Comparison of ENCODE assay signal across 11 cellular contexts in the genomic region with DNA sequence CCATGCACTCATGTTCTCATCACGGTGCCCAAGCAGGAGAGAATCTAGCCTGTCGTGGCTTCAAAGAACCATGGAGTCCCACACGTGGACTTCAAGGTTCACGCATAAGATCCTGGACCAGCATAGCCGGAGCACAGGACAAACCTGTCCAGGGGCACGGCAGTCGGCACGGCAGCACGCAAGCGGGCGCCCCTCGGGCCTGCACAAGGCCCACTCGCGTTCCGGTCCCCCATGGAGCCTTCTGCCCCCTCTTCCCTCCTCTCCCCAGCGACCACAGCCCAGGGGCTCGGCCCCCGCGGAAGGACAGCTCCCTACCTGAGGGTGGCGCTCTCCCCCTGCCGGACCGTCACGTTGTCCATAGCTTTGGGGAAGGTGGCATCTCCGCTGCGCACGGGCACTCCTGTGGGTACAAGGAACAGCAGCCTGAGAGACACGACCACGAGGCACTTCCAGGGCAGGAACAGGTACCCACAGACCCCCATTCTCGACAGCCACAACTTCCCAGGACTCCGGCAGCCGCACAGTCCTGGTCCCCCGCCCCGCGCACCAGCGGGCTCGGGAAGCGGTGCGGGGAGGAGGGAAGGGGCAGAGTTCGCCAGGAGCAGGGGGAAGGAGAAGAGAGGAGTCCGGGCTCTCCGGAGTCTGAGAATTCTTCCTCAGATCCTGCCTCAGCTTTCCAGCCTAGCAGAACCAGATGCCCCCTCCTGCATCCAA.
A peak's percentile ranks its signal among the peaks of the same experiment; 100 is the strongest.
DNase-seq lines count a peak whose midpoint lies in the region; TF ChIP-seq lines count a peak whose summit lies in the region.
"Had no signal": no experiment of that assay in that cellular context is flagged by ENCODE, and none has a peak within 500 bp of the region (broad histone marks: within the 10 kb centered on the region; RNA-seq: fewer than 3 reads in every experiment).

No MANE protein-coding gene starts in this region.

- peaks cover 2% of the 10 kb centered on the region for H3K36me3 Mint-ChIP-seq in activated naive CD4-positive, alpha-beta T cell treated with anti-CD3 and anti-CD28 coated beads for 36 hours (ENCODE audit: low read depth)
- H3K36me3 Mint-ChIP-seq: activated CD8-positive, alpha-beta memory T cell treated with anti-CD3 and anti-CD28 coated beads, Interleukin-2, amount 10 ng/mL, durations not matched to agents 7 days and 5 days had no signal

- peak overlapping the region; percentile 14 for H3K4me3 ChIP-seq in astrocyte of the spinal cord (ENCODE audit: low read depth, low read length)
- H3K4me3 ChIP-seq in tibial nerve: peak overlapping the region in 3 of 4 donors; percentile 32 to 62 (median 50)
- H3K4me3 ChIP-seq: gastrocnemius medialis had no signal

- peaks cover 3% of the 10 kb centered on the region for H3K4me1 Mint-ChIP-seq in activated naive CD4-positive, alpha-beta T cell treated with anti-CD3 and anti-CD28 coated beads for 36 hours (ENCODE audit: low read depth)

- H3K9me3 Mint-ChIP-seq in activated naive CD4-positive, alpha-beta T cell treated with anti-CD3 and anti-CD28 coated beads for 36 hours: no peaks in the 10 kb centered on the region

- H3K4me1 ChIP-seq in tibial nerve: peaks cover 0 to 38% (median 0%) of the 10 kb centered on the region in 4 donors
- H3K4me1 ChIP-seq: gastrocnemius medialis had no signal

- TF ChIP-seq POLR2A in tibial nerve (IDR thresholded peaks at IDR 0.05): no peak

- DNase-seq in activated naive CD4-positive, alpha-beta T cell treated with anti-CD3 and anti-CD28 coated beads for 36 hours: no peak
- no peak for DNase-seq in activated naive CD4-positive, alpha-beta T cell treated with anti-CD3 and anti-CD28 coated beads, Interleukin-2, amount 50 U/mL, for 16 hours
- DNase-seq in astrocyte of the spinal cord (ENCODE audit: low read depth, low spot score) (no peak), left kidney (ENCODE audit: low read depth, low spot score) (peak; percentile 71), tibial nerve (ENCODE audit: low spot score in 2 of 2) (no peak), SKM-1 treated with dmso at 0.1 percent for 144 hours (lab: John Stamatoyannopoulos, UW; ENCODE audit: unreplicated experiment) (no peak), T-helper 9 cell (no peak)
- DNase-seq in stimulated activated CD4-positive, alpha-beta T cell treated with anti-CD3 and anti-CD28 coated beads, Interleukin-4, amount 100 ng/mL, for 4 hours: no peak
- DNase-seq: activated CD8-positive, alpha-beta memory T cell treated with anti-CD3 and anti-CD28 coated beads, Interleukin-2, amount 10 ng/mL, durations not matched to agents 7 days and 5 days; AML-193; gastrocnemius medialis had no signal

- 43 to 44% methylated on average over 25 to 36 of the region's 41 CpGs for WGBS in tibial nerve, 2 donors

- in situ Hi-C loops in astrocyte of the spinal cord (cut with HindIII; ENCODE audit: low sequenced_read_pairs): no loop called here

- no peak for TF ChIP-seq EP300 in tibial nerve (IDR thresholded peaks at IDR 0.05)

- no peak overlapping the region for H3K27ac Mint-ChIP-seq in activated naive CD4-positive, alpha-beta T cell treated with anti-CD3 and anti-CD28 coated beads for 36 hours
- H3K27ac Mint-ChIP-seq: activated CD8-positive, alpha-beta memory T cell treated with anti-CD3 and anti-CD28 coated beads, Interleukin-2, amount 10 ng/mL, durations not matched to agents 7 days and 5 days had no signal

- H3K27me3 ChIP-seq in tibial nerve: peaks cover 0 to 26% of the 10 kb centered on the region in 2 donors

- TF ChIP-seq CTCF in astrocyte of the spinal cord (IDR thresholded peaks at IDR 0.05; ENCODE audit: low read depth, low read length) (no peak), tibial nerve (IDR thresholded peaks at IDR 0.05) (peak in 4 of 5 experiments; percentile 19 to 42 (median 38))

- CTCF ChIA-PET in activated naive CD4-positive, alpha-beta T cell treated with anti-CD3 and anti-CD28 coated beads for 36 hours (lab: Charles Lee): no interaction called here

- peaks cover 39% of the 10 kb centered on the region for H3K27me3 Mint-ChIP-seq in activated naive CD4-positive, alpha-beta T cell treated with anti-CD3 and anti-CD28 coated beads for 36 hours (ENCODE audit: low read depth)

- peak overlapping the region in 1 of 4 donors; percentile 70 for H3K27ac ChIP-seq in tibial nerve
- H3K27ac ChIP-seq: gastrocnemius medialis had no signal

- no peaks in the 10 kb centered on the region for H3K36me3 ChIP-seq in tibial nerve
- H3K36me3 ChIP-seq: gastrocnemius medialis had no signal

- intact Hi-C loops in activated naive CD4-positive, alpha-beta T cell treated with anti-CD3 and anti-CD28 coated beads for 36 hours (cut with micrococcal nuclease): no loop called here

- no peaks in the 10 kb centered on the region for H3K9me3 ChIP-seq in tibial nerve
- H3K9me3 ChIP-seq: gastrocnemius medialis had no signal

- peak overlapping the region; percentile 1 for H3K4me3 Mint-ChIP-seq in activated naive CD4-positive, alpha-beta T cell treated with anti-CD3 and anti-CD28 coated beads for 36 hours
- H3K4me3 Mint-ChIP-seq: activated CD8-positive, alpha-beta memory T cell treated with anti-CD3 and anti-CD28 coated beads, Interleukin-2, amount 10 ng/mL, durations not matched to agents 7 days and 5 days had no signal
